Comparison of ENCODE assay signal across 10 cellular contexts in genomic region chr12:90940872-90941499, GRCh38. TPM values are rescaled to one million over a fixed set of nuclear protein-coding genes. Genes with fewer than 3 reads are reported as not detected.
DNase-seq lines count a peak whose midpoint lies in the region; ATAC-seq, FAIRE-seq and TF ChIP-seq lines count a peak whose summit lies in the region.
"Had no signal": no experiment of that assay in that cellular context is flagged by ENCODE, and none has a peak within 500 bp of the region (broad histone marks: within the 10 kb centered on the region; RNA-seq: fewer than 3 reads in every experiment).

No MANE protein-coding gene starts in this region.

- no peak overlapping the region for H3K27ac Mint-ChIP-seq in activated CD4-positive, alpha-beta T cell treated with anti-CD3 and anti-CD28 coated beads, Interleukin-2, amount 10 ng/mL, durations not matched to agents 7 days and 5 days
- H3K27ac Mint-ChIP-seq: IgD-negative memory B cell, naive B cell had no signal

- H3K27me3 Mint-ChIP-seq in activated CD4-positive, alpha-beta T cell treated with anti-CD3 and anti-CD28 coated beads, Interleukin-2, amount 10 ng/mL, durations not matched to agents 7 days and 5 days: peaks cover 5% of the 10 kb centered on the region

- no peaks in the 10 kb centered on the region for H3K4me1 ChIP-seq in pancreas

- H3K9me3 Mint-ChIP-seq in activated CD4-positive, alpha-beta T cell treated with anti-CD3 and anti-CD28 coated beads, Interleukin-2, amount 10 ng/mL, durations not matched to agents 7 days and 5 days: no peaks in the 10 kb centered on the region
- H3K9me3 Mint-ChIP-seq: IgD-negative memory B cell, naive B cell had no signal

- H3K4me3 Mint-ChIP-seq in activated CD4-positive, alpha-beta T cell treated with anti-CD3 and anti-CD28 coated beads, Interleukin-2, amount 10 ng/mL, durations not matched to agents 7 days and 5 days: no peak overlapping the region
- H3K4me3 Mint-ChIP-seq: IgD-negative memory B cell, naive B cell had no signal

- DNase-seq in CD1c-positive myeloid dendritic cell (ENCODE audit: extremely low spot score) (peak; percentile 32), NCI-H82 (lab: John Stamatoyannopoulos, UW) (peak; percentile 73), dermis microvascular lymphatic vessel endothelial cell (ENCODE audit: low read depth in 2 of 2) (peak; percentile 44 to 74), pancreas (no peak), GF-D8 (lab: John Stamatoyannopoulos, UW) (no peak)
- no peak for DNase-seq in activated CD4-positive, alpha-beta T cell treated with anti-CD3 and anti-CD28 coated beads, Interleukin-2, amount 10 ng/mL, durations not matched to agents 7 days and 5 days
- DNase-seq: naive B cell had no signal

- TF ChIP-seq CTCF in pancreas (IDR thresholded peaks at IDR 0.05): peak in 3 of 4 donors; percentile 21 to 37 (median 26)

- H3K4me3 ChIP-seq in pancreas: no peak overlapping the region

- no peak overlapping the region for H3K27ac ChIP-seq in pancreas

- ATAC-seq in GM19023 (IDR thresholded peaks at IDR 0.05; ENCODE audit: unreplicated experiment) (peak; percentile 67), HG03432 (IDR thresholded peaks at IDR 0.05; ENCODE audit: unreplicated experiment) (peak; percentile 77), pancreas (peak in 1 of 4 donors; percentile 39)

- no peaks in the 10 kb centered on the region for H3K27me3 ChIP-seq in pancreas

- H3K36me3 Mint-ChIP-seq in activated CD4-positive, alpha-beta T cell treated with anti-CD3 and anti-CD28 coated beads, Interleukin-2, amount 10 ng/mL, durations not matched to agents 7 days and 5 days (ENCODE audit: low read depth): no peaks in the 10 kb centered on the region
- H3K36me3 Mint-ChIP-seq: naive B cell had no signal

- POLR2A ChIA-PET in activated CD4-positive, alpha-beta T cell treated with anti-CD3 and anti-CD28 coated beads, Interleukin-2, amount 10 ng/mL, durations not matched to agents 7 days and 5 days (lab: Charles Lee): interaction anchor here (0.6 kb wide), 1 partner anchor 256 kb away, joined by 6 read pairs; no protein-coding TSS in a partner anchor

- CTCF ChIA-PET in activated CD4-positive, alpha-beta T cell treated with anti-CD3 and anti-CD28 coated beads, Interleukin-2, amount 10 ng/mL, durations not matched to agents 7 days and 5 days (lab: Charles Lee): interaction anchor here (1.0 kb wide), 1 partner anchor 1396 kb away, joined by 3 read pairs; no protein-coding TSS in a partner anchor

- no peaks in the 10 kb centered on the region for H3K9me3 ChIP-seq in pancreas

- intact Hi-C loops in pancreas (cut with DNase I): no loop called here

- no peaks in the 10 kb centered on the region for H3K4me1 Mint-ChIP-seq in activated CD4-positive, alpha-beta T cell treated with anti-CD3 and anti-CD28 coated beads, Interleukin-2, amount 10 ng/mL, durations not matched to agents 7 days and 5 days
- H3K4me1 Mint-ChIP-seq: IgD-negative memory B cell, naive B cell had no signal

- no peaks in the 10 kb centered on the region for H3K36me3 ChIP-seq in pancreas

- FAIRE-seq in pancreas (lab: Jason Lieb, UNC): no peak

- WGBS in pancreas, 2 donors: 36 to 41% methylated on average over 3 of the region's 3 CpGs

RNA-seq across cellular contexts. Expression of gene CCER1, which starts 14.0 kb away (rescaled TPM):
- total RNA-seq in dermis microvascular lymphatic vessel endothelial cell (not detected in 2 replicates), pancreas (not detected)
- not detected for polyA plus RNA-seq in pancreas
- total RNA-seq in activated CD4-positive, alpha-beta T cell treated with anti-CD3 and anti-CD28 coated beads, Interleukin-2, amount 10 ng/mL, durations not matched to agents 7 days and 5 days: not detected
- polyA plus RNA-seq: IgD-negative memory B cell had no signal

Comparison
In these comparisons a context has a peak if more than half of its experiments do, and no peak if none do; other contexts are left out.
1. DNase-seq: peak in CD1c-positive myeloid dendritic cell (single experiment), NCI-H82 (single experiment) and dermis microvascular lymphatic vessel endothelial cell (2 of 2); none in pancreas (0 of 6), GF-D8 (single experiment) and activated CD4-positive, alpha-beta T cell treated with anti-CD3 and anti-CD28 coated beads, Interleukin-2, amount 10 ng/mL, durations not matched to agents 7 days and 5 days (single experiment).